1 cellular context compared by ENCODE assay signal in the genomic region with DNA sequence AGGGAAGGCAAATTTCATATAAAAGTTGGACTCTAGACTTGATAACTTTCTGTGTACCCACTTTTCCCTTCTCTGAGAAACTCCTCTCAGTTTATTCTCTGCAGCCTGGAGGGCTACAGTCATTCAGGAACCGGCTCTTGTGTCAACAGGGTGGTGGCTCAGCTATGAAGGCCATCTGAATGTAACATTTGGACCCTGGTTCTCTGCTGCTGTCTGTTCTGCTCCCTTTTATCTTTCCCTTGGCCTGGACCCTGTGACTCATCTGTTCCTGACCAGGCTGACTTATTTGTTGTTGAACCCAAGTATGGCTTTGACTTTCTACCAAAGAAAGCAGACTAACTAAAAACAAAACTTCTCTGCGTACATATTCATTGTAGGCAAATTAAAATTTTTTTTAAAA.
TF ChIP-seq lines count a peak whose summit lies in the region.

No MANE protein-coding gene starts in this region.

TF ChIP-seq in HepG2, 621 proteins besides CTCF, POLR2A, EP300 and RAD21 (continued from another document and continues in another):
- TF ChIP-seq, protein P1, sequence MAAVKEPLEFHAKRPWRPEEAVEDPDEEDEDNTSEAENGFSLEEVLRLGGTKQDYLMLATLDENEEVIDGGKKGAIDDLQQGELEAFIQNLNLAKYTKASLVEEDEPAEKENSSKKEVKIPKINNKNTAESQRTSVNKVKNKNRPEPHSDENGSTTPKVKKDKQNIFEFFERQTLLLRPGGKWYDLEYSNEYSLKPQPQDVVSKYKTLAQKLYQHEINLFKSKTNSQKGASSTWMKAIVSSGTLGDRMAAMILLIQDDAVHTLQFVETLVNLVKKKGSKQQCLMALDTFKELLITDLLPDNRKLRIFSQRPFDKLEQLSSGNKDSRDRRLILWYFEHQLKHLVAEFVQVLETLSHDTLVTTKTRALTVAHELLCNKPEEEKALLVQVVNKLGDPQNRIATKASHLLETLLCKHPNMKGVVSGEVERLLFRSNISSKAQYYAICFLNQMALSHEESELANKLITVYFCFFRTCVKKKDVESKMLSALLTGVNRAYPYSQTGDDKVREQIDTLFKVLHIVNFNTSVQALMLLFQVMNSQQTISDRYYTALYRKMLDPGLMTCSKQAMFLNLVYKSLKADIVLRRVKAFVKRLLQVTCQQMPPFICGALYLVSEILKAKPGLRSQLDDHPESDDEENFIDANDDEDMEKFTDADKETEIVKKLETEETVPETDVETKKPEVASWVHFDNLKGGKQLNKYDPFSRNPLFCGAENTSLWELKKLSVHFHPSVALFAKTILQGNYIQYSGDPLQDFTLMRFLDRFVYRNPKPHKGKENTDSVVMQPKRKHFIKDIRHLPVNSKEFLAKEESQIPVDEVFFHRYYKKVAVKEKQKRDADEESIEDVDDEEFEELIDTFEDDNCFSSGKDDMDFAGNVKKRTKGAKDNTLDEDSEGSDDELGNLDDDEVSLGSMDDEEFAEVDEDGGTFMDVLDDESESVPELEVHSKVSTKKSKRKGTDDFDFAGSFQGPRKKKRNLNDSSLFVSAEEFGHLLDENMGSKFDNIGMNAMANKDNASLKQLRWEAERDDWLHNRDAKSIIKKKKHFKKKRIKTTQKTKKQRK (IDR thresholded peaks at IDR 0.05; ENCODE audit: low read length) = no peak
- TF ChIP-seq HMGA1 (CRISPR knock-in tag; conservative IDR thresholded peaks at IDR 0.05) (no peak), ZIK1 (CRISPR knock-in tag; IDR thresholded peaks at IDR 0.05; ENCODE audit: borderline replicate concordance, low read depth) (no peak), ZNF350 (CRISPR knock-in tag; IDR thresholded peaks at IDR 0.05; ENCODE audit: borderline replicate concordance, low read depth) (no peak), ATRX (CRISPR knock-in tag; IDR thresholded peaks at IDR 0.05; ENCODE audit: borderline replicate concordance) (no peak), SALL1 (CRISPR knock-in tag; IDR thresholded peaks at IDR 0.05) (peak; percentile 97), CREB1 (IDR thresholded peaks at IDR 0.05) (peak; percentile 38), CREB1 (CRISPR knock-in tag; IDR thresholded peaks at IDR 0.05) (peak; percentile 37; the same call in 1 of the 2 replicates), ERF (CRISPR knock-in tag; IDR thresholded peaks at IDR 0.05) (peak; percentile 87), PAF1 (CRISPR knock-in tag; IDR thresholded peaks at IDR 0.05) (no peak), NAIF1 (CRISPR knock-in tag; IDR thresholded peaks at IDR 0.05; ENCODE audit: borderline replicate concordance) (no peak), ZNF780A (CRISPR knock-in tag; IDR thresholded peaks at IDR 0.05) (no peak), NFIB (CRISPR knock-in tag; IDR thresholded peaks at IDR 0.05; ENCODE audit: borderline replicate concordance) (no peak), YY1 (IDR thresholded peaks at IDR 0.05; ENCODE audit: insufficient read depth, insufficient replicate concordance, low read depth, low read length) (no peak), CEBPB (IDR thresholded peaks at IDR 0.05; ENCODE audit: borderline replicate concordance, low read depth, low read length) (no peak), TAF15 (IDR thresholded peaks at IDR 0.05; ENCODE audit: low read depth, low read length, poor library complexity, severe bottlenecking) (no peak), ZNF781 (CRISPR knock-in tag; IDR thresholded peaks at IDR 0.05; ENCODE audit: borderline replicate concordance, not compliant biosample characterization) (no peak), ZNF224 (CRISPR knock-in tag; IDR thresholded peaks at IDR 0.05) (no peak), HOXA7 (CRISPR knock-in tag; IDR thresholded peaks at IDR 0.05) (no peak), ZNF30 (CRISPR knock-in tag; IDR thresholded peaks at IDR 0.05) (no peak), ZNF557 (CRISPR knock-in tag; IDR thresholded peaks at IDR 0.05) (no peak), ZNF460 (CRISPR knock-in tag; IDR thresholded peaks at IDR 0.05; ENCODE audit: borderline replicate concordance) (no peak; the same call in 1 of the 2 replicates), ISX (CRISPR knock-in tag; conservative IDR thresholded peaks at IDR 0.05) (no peak), PTBP1 (IDR thresholded peaks at IDR 0.05; ENCODE audit: low read depth, low read length, poor library complexity, severe bottlenecking) (no peak)
- TF ChIP-seq, protein P2, sequence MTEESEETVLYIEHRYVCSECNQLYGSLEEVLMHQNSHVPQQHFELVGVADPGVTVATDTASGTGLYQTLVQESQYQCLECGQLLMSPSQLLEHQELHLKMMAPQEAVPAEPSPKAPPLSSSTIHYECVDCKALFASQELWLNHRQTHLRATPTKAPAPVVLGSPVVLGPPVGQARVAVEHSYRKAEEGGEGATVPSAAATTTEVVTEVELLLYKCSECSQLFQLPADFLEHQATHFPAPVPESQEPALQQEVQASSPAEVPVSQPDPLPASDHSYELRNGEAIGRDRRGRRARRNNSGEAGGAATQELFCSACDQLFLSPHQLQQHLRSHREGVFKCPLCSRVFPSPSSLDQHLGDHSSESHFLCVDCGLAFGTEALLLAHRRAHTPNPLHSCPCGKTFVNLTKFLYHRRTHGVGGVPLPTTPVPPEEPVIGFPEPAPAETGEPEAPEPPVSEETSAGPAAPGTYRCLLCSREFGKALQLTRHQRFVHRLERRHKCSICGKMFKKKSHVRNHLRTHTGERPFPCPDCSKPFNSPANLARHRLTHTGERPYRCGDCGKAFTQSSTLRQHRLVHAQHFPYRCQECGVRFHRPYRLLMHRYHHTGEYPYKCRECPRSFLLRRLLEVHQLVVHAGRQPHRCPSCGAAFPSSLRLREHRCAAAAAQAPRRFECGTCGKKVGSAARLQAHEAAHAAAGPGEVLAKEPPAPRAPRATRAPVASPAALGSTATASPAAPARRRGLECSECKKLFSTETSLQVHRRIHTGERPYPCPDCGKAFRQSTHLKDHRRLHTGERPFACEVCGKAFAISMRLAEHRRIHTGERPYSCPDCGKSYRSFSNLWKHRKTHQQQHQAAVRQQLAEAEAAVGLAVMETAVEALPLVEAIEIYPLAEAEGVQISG (CRISPR knock-in tag; IDR thresholded peaks at IDR 0.05) = peak; percentile 51; the same call in 1 of the 2 replicates
- TF ChIP-seq, protein P3, sequence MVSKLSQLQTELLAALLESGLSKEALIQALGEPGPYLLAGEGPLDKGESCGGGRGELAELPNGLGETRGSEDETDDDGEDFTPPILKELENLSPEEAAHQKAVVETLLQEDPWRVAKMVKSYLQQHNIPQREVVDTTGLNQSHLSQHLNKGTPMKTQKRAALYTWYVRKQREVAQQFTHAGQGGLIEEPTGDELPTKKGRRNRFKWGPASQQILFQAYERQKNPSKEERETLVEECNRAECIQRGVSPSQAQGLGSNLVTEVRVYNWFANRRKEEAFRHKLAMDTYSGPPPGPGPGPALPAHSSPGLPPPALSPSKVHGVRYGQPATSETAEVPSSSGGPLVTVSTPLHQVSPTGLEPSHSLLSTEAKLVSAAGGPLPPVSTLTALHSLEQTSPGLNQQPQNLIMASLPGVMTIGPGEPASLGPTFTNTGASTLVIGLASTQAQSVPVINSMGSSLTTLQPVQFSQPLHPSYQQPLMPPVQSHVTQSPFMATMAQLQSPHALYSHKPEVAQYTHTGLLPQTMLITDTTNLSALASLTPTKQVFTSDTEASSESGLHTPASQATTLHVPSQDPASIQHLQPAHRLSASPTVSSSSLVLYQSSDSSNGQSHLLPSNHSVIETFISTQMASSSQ (IDR thresholded peaks at IDR 0.05; ENCODE audit: low read depth) = peak; percentile 48; the same call in 1 of the 2 replicates
- TF ChIP-seq, protein P3 (CRISPR knock-in tag; IDR thresholded peaks at IDR 0.05; ENCODE audit: borderline replicate concordance) = peak; percentile 37; the same call in 1 of the 2 replicates
- TF ChIP-seq, protein P4, sequence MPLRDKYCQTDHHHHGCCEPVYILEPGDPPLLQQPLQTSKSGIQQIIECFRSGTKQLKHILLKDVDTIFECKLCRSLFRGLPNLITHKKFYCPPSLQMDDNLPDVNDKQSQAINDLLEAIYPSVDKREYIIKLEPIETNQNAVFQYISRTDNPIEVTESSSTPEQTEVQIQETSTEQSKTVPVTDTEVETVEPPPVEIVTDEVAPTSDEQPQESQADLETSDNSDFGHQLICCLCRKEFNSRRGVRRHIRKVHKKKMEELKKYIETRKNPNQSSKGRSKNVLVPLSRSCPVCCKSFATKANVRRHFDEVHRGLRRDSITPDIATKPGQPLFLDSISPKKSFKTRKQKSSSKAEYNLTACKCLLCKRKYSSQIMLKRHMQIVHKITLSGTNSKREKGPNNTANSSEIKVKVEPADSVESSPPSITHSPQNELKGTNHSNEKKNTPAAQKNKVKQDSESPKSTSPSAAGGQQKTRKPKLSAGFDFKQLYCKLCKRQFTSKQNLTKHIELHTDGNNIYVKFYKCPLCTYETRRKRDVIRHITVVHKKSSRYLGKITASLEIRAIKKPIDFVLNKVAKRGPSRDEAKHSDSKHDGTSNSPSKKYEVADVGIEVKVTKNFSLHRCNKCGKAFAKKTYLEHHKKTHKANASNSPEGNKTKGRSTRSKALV (CRISPR knock-in tag; IDR thresholded peaks at IDR 0.05) = no peak
- TF ChIP-seq, protein P5, sequence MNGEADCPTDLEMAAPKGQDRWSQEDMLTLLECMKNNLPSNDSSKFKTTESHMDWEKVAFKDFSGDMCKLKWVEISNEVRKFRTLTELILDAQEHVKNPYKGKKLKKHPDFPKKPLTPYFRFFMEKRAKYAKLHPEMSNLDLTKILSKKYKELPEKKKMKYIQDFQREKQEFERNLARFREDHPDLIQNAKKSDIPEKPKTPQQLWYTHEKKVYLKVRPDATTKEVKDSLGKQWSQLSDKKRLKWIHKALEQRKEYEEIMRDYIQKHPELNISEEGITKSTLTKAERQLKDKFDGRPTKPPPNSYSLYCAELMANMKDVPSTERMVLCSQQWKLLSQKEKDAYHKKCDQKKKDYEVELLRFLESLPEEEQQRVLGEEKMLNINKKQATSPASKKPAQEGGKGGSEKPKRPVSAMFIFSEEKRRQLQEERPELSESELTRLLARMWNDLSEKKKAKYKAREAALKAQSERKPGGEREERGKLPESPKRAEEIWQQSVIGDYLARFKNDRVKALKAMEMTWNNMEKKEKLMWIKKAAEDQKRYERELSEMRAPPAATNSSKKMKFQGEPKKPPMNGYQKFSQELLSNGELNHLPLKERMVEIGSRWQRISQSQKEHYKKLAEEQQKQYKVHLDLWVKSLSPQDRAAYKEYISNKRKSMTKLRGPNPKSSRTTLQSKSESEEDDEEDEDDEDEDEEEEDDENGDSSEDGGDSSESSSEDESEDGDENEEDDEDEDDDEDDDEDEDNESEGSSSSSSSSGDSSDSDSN (CRISPR knock-in tag; IDR thresholded peaks at IDR 0.05) = no peak
- TF ChIP-seq, protein P6, sequence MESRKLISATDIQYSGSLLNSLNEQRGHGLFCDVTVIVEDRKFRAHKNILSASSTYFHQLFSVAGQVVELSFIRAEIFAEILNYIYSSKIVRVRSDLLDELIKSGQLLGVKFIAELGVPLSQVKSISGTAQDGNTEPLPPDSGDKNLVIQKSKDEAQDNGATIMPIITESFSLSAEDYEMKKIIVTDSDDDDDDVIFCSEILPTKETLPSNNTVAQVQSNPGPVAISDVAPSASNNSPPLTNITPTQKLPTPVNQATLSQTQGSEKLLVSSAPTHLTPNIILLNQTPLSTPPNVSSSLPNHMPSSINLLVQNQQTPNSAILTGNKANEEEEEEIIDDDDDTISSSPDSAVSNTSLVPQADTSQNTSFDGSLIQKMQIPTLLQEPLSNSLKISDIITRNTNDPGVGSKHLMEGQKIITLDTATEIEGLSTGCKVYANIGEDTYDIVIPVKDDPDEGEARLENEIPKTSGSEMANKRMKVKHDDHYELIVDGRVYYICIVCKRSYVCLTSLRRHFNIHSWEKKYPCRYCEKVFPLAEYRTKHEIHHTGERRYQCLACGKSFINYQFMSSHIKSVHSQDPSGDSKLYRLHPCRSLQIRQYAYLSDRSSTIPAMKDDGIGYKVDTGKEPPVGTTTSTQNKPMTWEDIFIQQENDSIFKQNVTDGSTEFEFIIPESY (CRISPR knock-in tag; IDR thresholded peaks at IDR 0.05) = peak; percentile 44; the same call in 1 of the 2 replicates
- TF ChIP-seq, protein P7, sequence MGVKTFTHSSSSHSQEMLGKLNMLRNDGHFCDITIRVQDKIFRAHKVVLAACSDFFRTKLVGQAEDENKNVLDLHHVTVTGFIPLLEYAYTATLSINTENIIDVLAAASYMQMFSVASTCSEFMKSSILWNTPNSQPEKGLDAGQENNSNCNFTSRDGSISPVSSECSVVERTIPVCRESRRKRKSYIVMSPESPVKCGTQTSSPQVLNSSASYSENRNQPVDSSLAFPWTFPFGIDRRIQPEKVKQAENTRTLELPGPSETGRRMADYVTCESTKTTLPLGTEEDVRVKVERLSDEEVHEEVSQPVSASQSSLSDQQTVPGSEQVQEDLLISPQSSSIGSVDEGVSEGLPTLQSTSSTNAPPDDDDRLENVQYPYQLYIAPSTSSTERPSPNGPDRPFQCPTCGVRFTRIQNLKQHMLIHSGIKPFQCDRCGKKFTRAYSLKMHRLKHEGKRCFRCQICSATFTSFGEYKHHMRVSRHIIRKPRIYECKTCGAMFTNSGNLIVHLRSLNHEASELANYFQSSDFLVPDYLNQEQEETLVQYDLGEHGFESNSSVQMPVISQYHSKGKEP (CRISPR knock-in tag; IDR thresholded peaks at IDR 0.05) = no peak
